Comparison of ENCODE assay signal across 22 cellular contexts in the genomic region with DNA sequence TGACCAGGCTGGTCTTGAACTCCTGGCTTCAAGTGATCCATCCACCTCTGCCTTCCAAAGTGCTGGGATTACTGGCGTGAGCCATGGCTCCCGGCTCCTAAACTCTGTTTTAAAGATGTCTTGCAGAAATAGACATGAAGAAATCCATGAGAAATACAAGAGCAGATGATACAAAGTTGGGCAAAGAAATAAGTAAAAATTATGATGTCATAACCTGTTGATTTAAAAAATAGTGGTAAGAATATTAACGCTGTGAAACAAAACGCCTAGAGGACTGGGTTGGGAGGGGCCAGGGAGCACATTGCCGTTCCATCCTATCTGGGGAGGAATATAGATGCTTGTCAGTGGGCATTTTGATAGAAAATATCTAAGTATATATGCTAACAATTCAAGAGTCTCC. TPM values are rescaled to one million over a fixed set of nuclear protein-coding genes. Genes with fewer than 3 reads are reported as not detected.
DNase-seq lines count a peak whose midpoint lies in the region; ATAC-seq lines count a peak whose summit lies in the region.
"Had no signal": no experiment of that assay in that cellular context is flagged by ENCODE, and none has a peak within 500 bp of the region (broad histone marks: within the 10 kb centered on the region; RNA-seq: fewer than 3 reads in every experiment).

No MANE protein-coding gene starts in this region.

- H3K27ac ChIP-seq in CD8-positive, alpha-beta memory T cell (ENCODE audit: low read depth, low read length) = peak overlapping the region; percentile 71
- H3K27ac ChIP-seq: breast epithelium, psoas muscle, WERI-Rb-1 had no signal

- POLR2A ChIA-PET in CD8-positive, alpha-beta memory T cell (lab: Charles Lee) = no interaction called here
- POLR2A ChIA-PET in naive thymus-derived CD8-positive, alpha-beta T cell (lab: Charles Lee) = interaction anchor here (1.5 to 1.6 kb wide), 2 partner anchors 14 to 24 kb away, joined by 6 read pairs; no protein-coding TSS in a partner anchor

- no peaks in the 10 kb centered on the region for H3K9me3 Mint-ChIP-seq in activated CD4-positive, alpha-beta T cell treated with anti-CD3 and anti-CD28 coated beads, Interleukin-2, amount 10 ng/mL, durations not matched to agents 24 days and 14 days
- H3K9me3 Mint-ChIP-seq in CD8-positive, alpha-beta memory T cell = no peaks in the 10 kb centered on the region
- no peaks in the 10 kb centered on the region for H3K9me3 Mint-ChIP-seq in activated T-helper 17 cell treated with anti-CD3 and anti-CD28 coated beads, Interleukin-2, amount 50 U/mL, for 72 hours
- peaks cover 0 to 4% (median 0%) of the 10 kb centered on the region in 9 donors for H3K9me3 Mint-ChIP-seq in naive thymus-derived CD8-positive, alpha-beta T cell
- H3K9me3 Mint-ChIP-seq: neural crest cell had no signal

- CTCF ChIA-PET in CD8-positive, alpha-beta memory T cell (lab: Charles Lee) = interaction anchor here (1.3 to 12.5 kb wide), 2 partner anchors 9 to 27 kb away, joined by 3 to 219 read pairs; no protein-coding TSS in a partner anchor

- no peak for ATAC-seq in activated T-helper 17 cell treated with anti-CD3 and anti-CD28 coated beads, Interleukin-2, amount 50 U/mL, for 72 hours (replicated peaks)
- ATAC-seq in naive thymus-derived CD8-positive, alpha-beta T cell = no peak
- ATAC-seq: A549, psoas muscle had no signal

- peaks cover 65% of the 10 kb centered on the region for H3K4me1 ChIP-seq in CD8-positive, alpha-beta memory T cell (ENCODE audit: insufficient read depth, low read length)
- H3K4me1 ChIP-seq: psoas muscle had no signal

- H3K36me3 ChIP-seq in CD8-positive, alpha-beta memory T cell (ENCODE audit: insufficient read depth, low read length) = peaks cover 3% of the 10 kb centered on the region
- H3K36me3 ChIP-seq: breast epithelium, MG63, transverse colon, WERI-Rb-1 had no signal

- peak overlapping the region; percentile 52 for H3K4me3 ChIP-seq in CD8-positive, alpha-beta memory T cell (ENCODE audit: low read length)
- H3K4me3 ChIP-seq: A549, breast epithelium, MG63, psoas muscle, transverse colon had no signal

- no peak for DNase-seq in activated CD4-positive, alpha-beta T cell treated with anti-CD3 and anti-CD28 coated beads, Interleukin-2, amount 10 ng/mL, durations not matched to agents 24 days and 14 days
- DNase-seq in activated CD4-positive, alpha-beta T cell treated with anti-CD3 and anti-CD28 coated beads for 1 hour = no peak
- no peak for DNase-seq in CD8-positive, alpha-beta memory T cell
- no peak for DNase-seq in naive thymus-derived CD8-positive, alpha-beta T cell
- DNase-seq in NCI-H2107 treated with DMSO at 0.1 percent for 48 hours (lab: John Stamatoyannopoulos, UW; ENCODE audit: unreplicated experiment) = no peak
- DNase-seq in NCI-H510A (lab: John Stamatoyannopoulos, UW) = no peak
- no peak for DNase-seq in stimulated activated CD4-positive, alpha-beta T cell treated with anti-CD3 and anti-CD28 coated beads, Interleukin-4, amount 100 ng/mL, for 1 hour
- DNase-seq: DMS79 treated with DMSO at 0.1 percent for 48 hours, foreskin melanocyte, GOT3, kidney glomerular epithelial cell, mesendoderm, MG63, NCI-H1694 treated with DMSO at 0.1 percent for 48 hours, NCI-H446, psoas muscle, transverse colon, WERI-Rb-1 had no signal

- peaks cover 25% of the 10 kb centered on the region for H3K36me3 Mint-ChIP-seq in activated CD4-positive, alpha-beta T cell treated with anti-CD3 and anti-CD28 coated beads, Interleukin-2, amount 10 ng/mL, durations not matched to agents 24 days and 14 days (ENCODE audit: low read depth)
- H3K36me3 Mint-ChIP-seq in CD8-positive, alpha-beta memory T cell = peaks cover 0 to 31% (median 4%) of the 10 kb centered on the region in 3 donors
- peaks cover 63% of the 10 kb centered on the region for H3K36me3 Mint-ChIP-seq in activated T-helper 17 cell treated with anti-CD3 and anti-CD28 coated beads, Interleukin-2, amount 50 U/mL, for 72 hours (ENCODE audit: low read depth)
- peaks cover 4 to 20% (median 6%) of the 10 kb centered on the region in 3 donors for H3K36me3 Mint-ChIP-seq in naive thymus-derived CD8-positive, alpha-beta T cell

- H3K9me3 ChIP-seq in CD8-positive, alpha-beta memory T cell (ENCODE audit: low read length) = no peaks in the 10 kb centered on the region
- H3K9me3 ChIP-seq: A549, breast epithelium, MG63, psoas muscle, transverse colon had no signal

- peak overlapping the region; percentile 94 for H3K4me3 Mint-ChIP-seq in activated CD4-positive, alpha-beta T cell treated with anti-CD3 and anti-CD28 coated beads, Interleukin-2, amount 10 ng/mL, durations not matched to agents 24 days and 14 days
- peak overlapping the region; percentile 72 to 100 (median 97) for H3K4me3 Mint-ChIP-seq in CD8-positive, alpha-beta memory T cell
- H3K4me3 Mint-ChIP-seq in activated T-helper 17 cell treated with anti-CD3 and anti-CD28 coated beads, Interleukin-2, amount 50 U/mL, for 72 hours = peak overlapping the region; percentile 96
- H3K4me3 Mint-ChIP-seq in naive thymus-derived CD8-positive, alpha-beta T cell = peak overlapping the region; percentile 33 to 100 (median 84)
- H3K4me3 Mint-ChIP-seq: neural crest cell had no signal

- intact Hi-C loops in activated CD4-positive, alpha-beta T cell treated with anti-CD3 and anti-CD28 coated beads, Interleukin-2, amount 10 ng/mL, durations not matched to agents 24 days and 14 days (cut with micrococcal nuclease) = loop anchor here (10.0 kb wide), 1 partner anchor 267 kb away; a partner anchor contains a TSS

- no peaks in the 10 kb centered on the region for H3K27me3 Mint-ChIP-seq in activated CD4-positive, alpha-beta T cell treated with anti-CD3 and anti-CD28 coated beads, Interleukin-2, amount 10 ng/mL, durations not matched to agents 24 days and 14 days
- no peaks in the 10 kb centered on the region for H3K27me3 Mint-ChIP-seq in CD8-positive, alpha-beta memory T cell
- no peaks in the 10 kb centered on the region for H3K27me3 Mint-ChIP-seq in activated T-helper 17 cell treated with anti-CD3 and anti-CD28 coated beads, Interleukin-2, amount 50 U/mL, for 72 hours
- no peaks in the 10 kb centered on the region for H3K27me3 Mint-ChIP-seq in naive thymus-derived CD8-positive, alpha-beta T cell

- H3K4me1 Mint-ChIP-seq in activated CD4-positive, alpha-beta T cell treated with anti-CD3 and anti-CD28 coated beads, Interleukin-2, amount 10 ng/mL, durations not matched to agents 24 days and 14 days = peaks cover 66% of the 10 kb centered on the region
- H3K4me1 Mint-ChIP-seq in CD8-positive, alpha-beta memory T cell = peaks cover 68 to 90% (median 82%) of the 10 kb centered on the region in 3 donors
- peaks cover 55% of the 10 kb centered on the region for H3K4me1 Mint-ChIP-seq in activated T-helper 17 cell treated with anti-CD3 and anti-CD28 coated beads, Interleukin-2, amount 50 U/mL, for 72 hours
- peaks cover 43 to 88% (median 82%) of the 10 kb centered on the region in 4 donors for H3K4me1 Mint-ChIP-seq in naive thymus-derived CD8-positive, alpha-beta T cell

- peak overlapping the region; percentile 73 for H3K27ac Mint-ChIP-seq in activated CD4-positive, alpha-beta T cell treated with anti-CD3 and anti-CD28 coated beads, Interleukin-2, amount 10 ng/mL, durations not matched to agents 24 days and 14 days
- peak overlapping the region; percentile 18 to 95 (median 91) for H3K27ac Mint-ChIP-seq in CD8-positive, alpha-beta memory T cell
- peak overlapping the region; percentile 90 for H3K27ac Mint-ChIP-seq in activated T-helper 17 cell treated with anti-CD3 and anti-CD28 coated beads, Interleukin-2, amount 50 U/mL, for 72 hours
- H3K27ac Mint-ChIP-seq in naive thymus-derived CD8-positive, alpha-beta T cell = peak overlapping the region; percentile 59 to 96 (median 82)

- H3K27me3 ChIP-seq in CD8-positive, alpha-beta memory T cell (ENCODE audit: insufficient read depth, low read length, poor library complexity, severe bottlenecking) = no peaks in the 10 kb centered on the region
- H3K27me3 ChIP-seq: breast epithelium had no signal

RNA-seq across cellular contexts. Expression of a gene that starts 1.2 kb away (rescaled TPM):
- total RNA-seq in activated CD4-positive, alpha-beta T cell treated with anti-CD3 and anti-CD28 coated beads, Interleukin-2, amount 10 ng/mL, durations not matched to agents 24 days and 14 days = 265 and 266 TPM in 2 replicates
- total RNA-seq in CD8-positive, alpha-beta memory T cell = 100 to 1,000 TPM; 159 to 165 TPM
- polyA plus RNA-seq in CD8-positive, alpha-beta memory T cell = 847 TPM
- 100 to 1,000 TPM; 240 to 302 TPM for total RNA-seq in activated T-helper 17 cell treated with anti-CD3 and anti-CD28 coated beads, Interleukin-2, amount 50 U/mL, for 72 hours
- total RNA-seq in naive thymus-derived CD8-positive, alpha-beta T cell = 100 to 1,000 TPM; 177 to 180 TPM
- polyA plus RNA-seq in naive thymus-derived CD8-positive, alpha-beta T cell = 100 to 1,000 TPM; 423 to 549 (median 524) TPM

RNA-seq across cellular contexts. Expression of a gene that starts 17.9 kb away (rescaled TPM):
- 74.6 and 80.8 TPM in 2 replicates for total RNA-seq in activated CD4-positive, alpha-beta T cell treated with anti-CD3 and anti-CD28 coated beads, Interleukin-2, amount 10 ng/mL, durations not matched to agents 24 days and 14 days
- total RNA-seq in CD8-positive, alpha-beta memory T cell = 10 to 100 TPM; 68.1 to 71.1 TPM
- polyA plus RNA-seq in CD8-positive, alpha-beta memory T cell = 14.3 TPM
- total RNA-seq in activated T-helper 17 cell treated with anti-CD3 and anti-CD28 coated beads, Interleukin-2, amount 50 U/mL, for 72 hours = 10 to 100 TPM; 28.6 to 56.7 TPM
- 10 to 100 TPM; 23.5 to 27.9 TPM for total RNA-seq in naive thymus-derived CD8-positive, alpha-beta T cell
- polyA plus RNA-seq in naive thymus-derived CD8-positive, alpha-beta T cell = 10 to 100 TPM; 11.7 to 13.5 (median 12.1) TPM

RNA-seq across cellular contexts. Expression of a gene that starts 48.4 kb away (rescaled TPM):
- 44.2 and 46.5 TPM in 2 replicates for total RNA-seq in activated CD4-positive, alpha-beta T cell treated with anti-CD3 and anti-CD28 coated beads, Interleukin-2, amount 10 ng/mL, durations not matched to agents 24 days and 14 days
- total RNA-seq in CD8-positive, alpha-beta memory T cell = 10 to 100 TPM; 48.2 to 50.8 TPM
- 69.8 TPM for polyA plus RNA-seq in CD8-positive, alpha-beta memory T cell
- total RNA-seq in activated T-helper 17 cell treated with anti-CD3 and anti-CD28 coated beads, Interleukin-2, amount 50 U/mL, for 72 hours = 10 to 100 TPM; 76.5 to 78.8 TPM
- 10 to 100 TPM; 62.0 to 68.7 TPM for total RNA-seq in naive thymus-derived CD8-positive, alpha-beta T cell
- 10 to 100 TPM; 42.4 to 54.1 (median 44.3) TPM for polyA plus RNA-seq in naive thymus-derived CD8-positive, alpha-beta T cell
